25 cellular contexts compared by ENCODE assay signal in genomic region chr17:15290186-15290536, GRCh38. TPM values are rescaled to one million over a fixed set of nuclear protein-coding genes. Genes with fewer than 3 reads are reported as not detected.
"Had no signal": no experiment of that assay in that cellular context is flagged by ENCODE, and none has a peak within 500 bp of the region (broad histone marks: within the 10 kb centered on the region; RNA-seq: fewer than 3 reads in every experiment).

No MANE protein-coding gene starts in this region.

- H3K4me3 Mint-ChIP-seq: naive thymus-derived CD8-positive, alpha-beta T cell had no signal

- H3K36me3 Mint-ChIP-seq: naive thymus-derived CD8-positive, alpha-beta T cell had no signal

- H3K4me1 Mint-ChIP-seq: naive thymus-derived CD8-positive, alpha-beta T cell had no signal

- H3K27me3 ChIP-seq: dorsolateral prefrontal cortex, sigmoid colon, stomach, transverse colon had no signal

- DNase-seq: cortex of kidney; dorsolateral prefrontal cortex; effector CD8-positive, alpha-beta T cell; foreskin melanocyte; head of caudate nucleus; hypothalamus; mammary epithelial cell; naive thymus-derived CD8-positive, alpha-beta T cell; posterior cingulate gyrus; sigmoid colon; stimulated activated CD4-positive, alpha-beta T cell treated with anti-CD3 and anti-CD28 coated beads, Interleukin-12 subunit alpha, Interleukin-12 subunit beta, amount 100 ng/mL, for 4 hours; stimulated activated naive CD4-positive, alpha-beta T cell; stomach; substantia nigra; transverse colon had no signal

- ATAC-seq: naive thymus-derived CD8-positive, alpha-beta T cell had no signal

- FAIRE-seq: islet of Langerhans, urothelium cell line had no signal

- H3K36me3 ChIP-seq: neutrophil, sigmoid colon, stomach, thoracic aorta, transverse colon had no signal

- H3K9me3 ChIP-seq: neutrophil, sigmoid colon, stomach, thoracic aorta, transverse colon had no signal

- H3K4me3 ChIP-seq: dorsolateral prefrontal cortex, sigmoid colon, skin epidermis, stomach, thoracic aorta, transverse colon had no signal

- H3K9me3 Mint-ChIP-seq: naive thymus-derived CD8-positive, alpha-beta T cell had no signal

- H3K27ac Mint-ChIP-seq: naive thymus-derived CD8-positive, alpha-beta T cell had no signal

- H3K27ac ChIP-seq: dorsolateral prefrontal cortex, neutrophil, sigmoid colon, stomach, thoracic aorta, transverse colon had no signal

RNA-seq across cellular contexts. Expression of gene PMP22, which starts 25.0 kb away (rescaled TPM):
- polyA plus RNA-seq: naive thymus-derived CD8-positive, alpha-beta T cell; neural cell had no signal

RNA-seq across cellular contexts. Expression of gene TEKT3, which starts 51.2 kb away (rescaled TPM):
- total RNA-seq: mammary epithelial cell; mesenteric fat pad; mononuclear cell; naive thymus-derived CD8-positive, alpha-beta T cell; osteocyte; pulmonary artery endothelial cell; thoracic aorta had no signal
- polyA plus RNA-seq: mammary epithelial cell; naive thymus-derived CD8-positive, alpha-beta T cell had no signal
